Comparison of ENCODE assay signal across 1 cellular context in the genomic region with DNA sequence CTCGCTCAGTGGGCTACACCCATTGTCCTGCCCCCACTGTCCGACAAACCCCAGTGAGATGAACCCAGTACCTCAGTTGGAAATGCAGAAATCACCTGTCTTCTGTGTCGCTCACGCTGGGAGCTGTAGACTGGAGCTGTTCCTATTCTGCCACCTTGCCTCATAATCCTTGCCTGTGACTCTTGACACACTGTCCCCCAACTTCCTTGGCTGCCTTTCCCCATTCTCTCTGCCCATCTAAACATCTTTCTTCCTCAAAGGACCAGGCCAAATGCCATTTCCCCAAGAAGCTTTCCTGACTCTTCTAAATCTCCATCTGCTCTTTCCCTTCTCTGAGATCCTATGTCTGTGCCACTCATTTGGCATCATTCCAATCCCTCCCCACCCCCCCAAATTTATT.
A peak's percentile ranks its signal among the peaks of the same experiment; 100 is the strongest.
TF ChIP-seq lines count a peak whose summit lies in the region.

No MANE protein-coding gene starts in this region.

TF ChIP-seq in K562, 482 proteins besides CTCF, POLR2A, EP300 and RAD21:
- TF ChIP-seq SREBF2 (CRISPR knock-in tag; IDR thresholded peaks at IDR 0.05) (no peak), NFIC (IDR thresholded peaks at IDR 0.05) (0 out of 2 replicates have a peak, but pooled peaks have one; percentile 15), BRF1 (IDR thresholded peaks at IDR 0.05; ENCODE audit: borderline replicate concordance, extremely low read depth, insufficient read length) (no peak)
